Comparison of ENCODE assay signal across 8 cellular contexts in genomic region chr6:130322673-130323268, GRCh38. TPM values are rescaled to one million over a fixed set of nuclear protein-coding genes. Genes with fewer than 3 reads are reported as not detected.
DNase-seq lines count a peak whose midpoint lies in the region; ATAC-seq, FAIRE-seq and TF ChIP-seq lines count a peak whose summit lies in the region.

No MANE protein-coding gene starts in this region.

- WGBS in transverse colon (ENCODE audit: low coverage in 1 of 2), 2 donors: 5 to 6% methylated on average over 3 of the region's 3 CpGs

- no peak overlapping the region for H3K9ac ChIP-seq in endothelial cell of umbilical vein (replicated peaks; ENCODE audit: extremely low read depth, insufficient read depth, low read length)

- POLR2A ChIA-PET in endothelial cell of umbilical vein (lab: Charles Lee): no interaction called here

- H3K4me2 ChIP-seq in endothelial cell of umbilical vein (ENCODE audit: insufficient read depth, low read length): no peak overlapping the region

- no peaks in the 10 kb centered on the region for H3K36me3 Mint-ChIP-seq in nephron (ENCODE audit: low read depth)

- H3K27me3 ChIP-seq in BE2C: no peaks in the 10 kb centered on the region
- peaks cover 0 to 9% of the 10 kb centered on the region in 2 experiments for H3K27me3 ChIP-seq in endothelial cell of umbilical vein (ENCODE audit: control insufficient read depth in 2 of 2, insufficient read depth in 2 of 2, low read length in 2 of 2)
- H3K27me3 ChIP-seq in transverse colon: no peaks in the 10 kb centered on the region

- H3K27ac ChIP-seq in endothelial cell of umbilical vein (ENCODE audit: insufficient read depth, low read depth, low read length): no peak overlapping the region
- H3K27ac ChIP-seq in transverse colon: no peak overlapping the region

- no peak for ATAC-seq in HG02571 (IDR thresholded peaks at IDR 0.05; ENCODE audit: unreplicated experiment)

- DNase-seq in BE2C (peak; percentile 24), GM19238 (ENCODE audit: insufficient read length, low spot score) (peak; percentile 4), NCI-H226 (peak; percentile 13), endothelial cell of umbilical vein (ENCODE audit: low read depth, low spot score) (peak; percentile 53), transverse colon (peak; percentile 43)
- DNase-seq in activated CD4-positive, alpha-beta T cell treated with anti-CD3 and anti-CD28 coated beads, Interleukin-2, amount 50 U/mL, for 48 hours: peak; percentile 40 to 51

- H3K27me3 Mint-ChIP-seq in nephron (ENCODE audit: low read depth): peaks cover 3% of the 10 kb centered on the region

- H3K4me3 ChIP-seq in BE2C (ENCODE audit: low read depth, low read length) (no peak overlapping the region), endothelial cell of umbilical vein (replicated peaks in 1 of 3; ENCODE audit: insufficient read depth in 1 of 3, low read depth in 1 of 3, low read length in 3 of 3) (no peak overlapping the region), transverse colon (no peak overlapping the region)

- no peaks in the 10 kb centered on the region for H3K36me3 ChIP-seq in BE2C
- H3K36me3 ChIP-seq in endothelial cell of umbilical vein (ENCODE audit: control insufficient read depth in 2 of 2, extremely low read depth in 1 of 2, insufficient read depth in 2 of 2, low read length in 2 of 2): no peaks in the 10 kb centered on the region
- no peaks in the 10 kb centered on the region for H3K36me3 ChIP-seq in transverse colon

- H3K4me3 Mint-ChIP-seq in nephron: no peak overlapping the region

- dilution Hi-C loops in endothelial cell of umbilical vein (cut with MboI; ENCODE audit: extremely low pct_ligation_motif_present, low sequenced_read_pairs): no loop called here

- CTCF ChIA-PET in endothelial cell of umbilical vein (lab: Charles Lee): interaction anchor here (1.0 to 9.0 kb wide), 21 partner anchors 8 to 823 kb away, joined by 3 to 221 read pairs (median 5); partner anchors contain the start of gene TMEM200A

- FAIRE-seq in endothelial cell of umbilical vein (lab: Jason Lieb, UNC): peak; percentile 94

- TF ChIP-seq CTCF in BE2C (IDR thresholded peaks at IDR 0.05; ENCODE audit: low read depth, low read length): peak; percentile 85
- TF ChIP-seq CTCF in endothelial cell of umbilical vein (IDR thresholded peaks at IDR 0.05; ENCODE audit: extremely low read depth in 1 of 2, insufficient read depth in 1 of 2, low read depth in 1 of 2, low read length in 2 of 2): peak; percentile 74
- peak; percentile 84 to 91 (median 87) for TF ChIP-seq CTCF in nephron (IDR thresholded peaks at IDR 0.05; ENCODE audit: unreplicated experiment in 3 of 3)
- TF ChIP-seq CTCF in transverse colon (IDR thresholded peaks at IDR 0.05): peak; percentile 83 to 87 (median 86)

- H3K4me1 Mint-ChIP-seq in nephron: peaks cover 6% of the 10 kb centered on the region

- TF ChIP-seq POLR2A in endothelial cell of umbilical vein (IDR thresholded peaks at IDR 0.05; ENCODE audit: low read depth, low read length) (no peak), transverse colon (IDR thresholded peaks at IDR 0.05) (no peak)

- no TSS peak for BruUV-seq in endothelial cell of umbilical vein (replicated peaks; lab: Mats Ljungman, UMichigan)

- H2AFZ ChIP-seq in endothelial cell of umbilical vein (ENCODE audit: low read depth, low read length): no peak overlapping the region

- H3K9me1 ChIP-seq in endothelial cell of umbilical vein (replicated peaks; ENCODE audit: control insufficient read depth, extremely low read depth, insufficient read depth, low read length): no peaks in the 10 kb centered on the region

- no peaks in the 10 kb centered on the region for H3K9me3 Mint-ChIP-seq in nephron

- H3K9me3 ChIP-seq in BE2C (no peaks in the 10 kb centered on the region), endothelial cell of umbilical vein (replicated peaks; ENCODE audit: control insufficient read depth, insufficient read depth, low read length) (no peaks in the 10 kb centered on the region), transverse colon (no peaks in the 10 kb centered on the region)

- H3K27ac Mint-ChIP-seq in nephron: no peak overlapping the region

- no peaks in the 10 kb centered on the region for H3K79me2 ChIP-seq in endothelial cell of umbilical vein (ENCODE audit: control insufficient read depth, insufficient read depth, low read length)

- intact Hi-C loops in endothelial cell of umbilical vein (cut with micrococcal nuclease) (loop anchor here (1.0 kb wide), 4 partner anchors 376 to 550 kb away; no protein-coding TSS in a partner anchor), transverse colon (cut with DNase I; ENCODE audit: low total_unique reads) (loop anchor here (5.0 kb wide), 1 partner anchor 550 kb away; no protein-coding TSS in a partner anchor)

- TF ChIP-seq EP300 in transverse colon (IDR thresholded peaks at IDR 0.05; ENCODE audit: low read depth): no peak

- in situ Hi-C loops in transverse colon (cut with MboI; ENCODE audit: low pct_ligation_motif_present in 1 of 4, low pct_unique_long_range_greater_than_20kb in 1 of 4, low sequenced_read_pairs in 3 of 4): loop anchor here in 3 of 4 donors (5.0 to 25.0 kb wide), 4 partner anchors 365 to 540 kb away; no protein-coding TSS in a partner anchor

- no peaks in the 10 kb centered on the region for H3K4me1 ChIP-seq in BE2C
- H3K4me1 ChIP-seq in endothelial cell of umbilical vein (ENCODE audit: control insufficient read depth, extremely low read depth, insufficient read depth, low read length): no peaks in the 10 kb centered on the region
- peaks cover 0 to 4% (median 0%) of the 10 kb centered on the region in 4 donors for H3K4me1 ChIP-seq in transverse colon

- H4K20me1 ChIP-seq in endothelial cell of umbilical vein (replicated peaks; ENCODE audit: control insufficient read depth, extremely low read depth, insufficient read depth, low read length): no peaks in the 10 kb centered on the region

TF ChIP-seq in endothelial cell of umbilical vein, 7 proteins besides CTCF, POLR2A, EP300 and RAD21:
- no peak for TF ChIP-seq MYC (IDR thresholded peaks at IDR 0.05; ENCODE audit: low read depth, low read length)
- TF ChIP-seq JUN (IDR thresholded peaks at IDR 0.05; ENCODE audit: borderline replicate concordance, insufficient read depth, insufficient read length, low read depth): no peak
- no peak for TF ChIP-seq GATA2 (IDR thresholded peaks at IDR 0.05; ENCODE audit: insufficient read depth, insufficient read length, low read depth, low read length)
- no peak for TF ChIP-seq FOS (IDR thresholded peaks at IDR 0.05; ENCODE audit: borderline replicate concordance, insufficient read depth, low read length)
- no peak for TF ChIP-seq EZH2 (IDR thresholded peaks at IDR 0.05; ENCODE audit: borderline replicate concordance, low read depth, low read length, severe bottlenecking)
- TF ChIP-seq, protein P1, sequence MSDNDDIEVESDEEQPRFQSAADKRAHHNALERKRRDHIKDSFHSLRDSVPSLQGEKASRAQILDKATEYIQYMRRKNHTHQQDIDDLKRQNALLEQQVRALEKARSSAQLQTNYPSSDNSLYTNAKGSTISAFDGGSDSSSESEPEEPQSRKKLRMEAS (IDR thresholded peaks at IDR 0.05; ENCODE audit: insufficient read depth, insufficient read length): no peak
- no peak for TF ChIP-seq POLR2AphosphoS5 (IDR thresholded peaks at IDR 0.05; ENCODE audit: insufficient read depth, low read depth, low read length)

RNA-seq across cellular contexts. Expression of gene TMEM200A, which starts 43.0 kb away (rescaled TPM):
- polyA plus RNA-seq in BE2C (2012; ENCODE audit: insufficient read depth, insufficient read length, low read depth): 0.54 TPM
- 0.74 and 0.75 TPM in 2 replicates for total RNA-seq in endothelial cell of umbilical vein
- 0.51 and 0.58 TPM in 2 replicates for polyA plus RNA-seq in endothelial cell of umbilical vein
- 0.73 and 0.76 TPM in 2 replicates for polyA plus RNA-seq in endothelial cell of umbilical vein (2011; cell fraction: cytosol; rRNA removed)
- polyA plus RNA-seq in endothelial cell of umbilical vein (2011; cell fraction: nucleus; rRNA removed): 0.34 and 0.78 TPM in 2 replicates
- 1.8 and 10.8 TPM in 2 replicates for polyA plus RNA-seq in endothelial cell of umbilical vein (2012)
- polyA minus RNA-seq in endothelial cell of umbilical vein: 1.0 and 1.5 TPM in 2 replicates
- not detected for polyA minus RNA-seq in endothelial cell of umbilical vein (2011; cell fraction: cytosol; rRNA and poly(A)+ RNA removed)
- 0.82 and 0.87 TPM in 2 replicates for polyA minus RNA-seq in endothelial cell of umbilical vein (2011; cell fraction: nucleus; rRNA and poly(A)+ RNA removed)
- 10 to 100 TPM in 3 of 4 donors, under 1 TPM in 1; 0.20 to 19.5 (median 16.0) TPM for total RNA-seq in transverse colon
